In the genomic region with DNA sequence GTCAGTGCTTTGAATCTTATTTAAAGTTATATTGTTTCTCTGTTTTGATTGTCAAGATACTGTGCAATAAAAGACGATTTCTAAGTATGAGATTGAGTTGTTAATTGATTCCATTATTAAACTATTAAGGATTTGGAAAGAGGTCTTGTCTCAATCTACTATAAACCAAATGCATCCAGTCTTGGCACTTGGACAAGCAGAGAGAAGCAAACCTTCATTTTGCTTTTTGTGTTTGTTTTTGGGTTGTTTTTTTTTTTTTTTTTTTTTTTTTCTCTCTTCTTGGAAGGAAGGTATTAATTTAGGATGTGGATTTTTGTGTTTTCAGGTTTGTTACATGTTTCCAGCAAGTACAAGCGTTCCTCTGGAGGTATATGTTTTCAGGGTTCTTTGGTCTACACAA, we compare ENCODE assay signal across 11 cellular contexts. TPM values are rescaled to one million over a fixed set of nuclear protein-coding genes. Genes with fewer than 3 reads are reported as not detected.
A peak's percentile ranks its signal among the peaks of the same experiment; 100 is the strongest.
DNase-seq lines count a peak whose midpoint lies in the region; ATAC-seq and TF ChIP-seq lines count a peak whose summit lies in the region.
"Had no signal": no experiment of that assay in that cellular context is flagged by ENCODE, and none has a peak within 500 bp of the region (broad histone marks: within the 10 kb centered on the region; RNA-seq: fewer than 3 reads in every experiment).

No MANE protein-coding gene starts in this region.

- H3K36me3 Mint-ChIP-seq in Caco-2 (ENCODE audit: insufficient read depth, unreplicated experiment): peaks cover 14% of the 10 kb centered on the region

- H3K9me3 ChIP-seq in Caco-2 (no peaks in the 10 kb centered on the region), Panc1 (ENCODE audit: control insufficient read depth, insufficient read depth, low read depth, low read length) (no peaks in the 10 kb centered on the region)

- POLR2A ChIA-PET in Caco-2 (lab: Charles Lee): no interaction called here
- POLR2A ChIA-PET in Panc1 (lab: Charles Lee): no interaction called here

- intact Hi-C loops in Caco-2 (cut with micrococcal nuclease; ENCODE audit: unreplicated experiment) (no loop called here), Panc1 (cut with micrococcal nuclease; ENCODE audit: unreplicated experiment) (no loop called here)

- peaks cover 5% of the 10 kb centered on the region; the same call in 1 of the 2 replicates for H3K4me1 ChIP-seq in Caco-2
- H3K4me1 ChIP-seq in Panc1 (ENCODE audit: control insufficient read depth, insufficient read depth, low read length): peaks cover 16% of the 10 kb centered on the region; the same call in 1 of the 2 replicates
- peaks cover 21% of the 10 kb centered on the region for H3K4me1 ChIP-seq in rectal smooth muscle tissue (ENCODE audit: control insufficient read depth, insufficient read depth, low read length)

- peak overlapping the region; percentile 91 for H3K4me3 Mint-ChIP-seq in Caco-2 (ENCODE audit: unreplicated experiment)

- in situ Hi-C loops in Panc1 (cut with HindIII; ENCODE audit: low pct_unique_long_range_greater_than_20kb, low sequenced_read_pairs): no loop called here

- no peak for DNase-seq in Caco-2
- DNase-seq in Panc1 (ENCODE audit: low read depth, low spot score): no peak
- no peak for DNase-seq in epithelial cell of proximal tubule (ENCODE audit: low read depth)
- no peak for DNase-seq in middle frontal gyrus (ENCODE audit: extremely low spot score, low spot score)
- DNase-seq in NCI-H2171 (lab: John Stamatoyannopoulos, UW): no peak
- DNase-seq: activated naive CD4-positive, alpha-beta T cell treated with Interleukin-2 at 50 U/mL for 16 hours; SHP77; stimulated activated CD4-positive, alpha-beta T cell treated with anti-CD3 and anti-CD28 coated beads, Interleukin-4, amount 100 ng/mL, for 24 hours had no signal

- H3K27ac ChIP-seq in Panc1 (ENCODE audit: low read length): peak overlapping the region; percentile 12; the same call in 1 of the 2 replicates
- H3K27ac ChIP-seq in rectal smooth muscle tissue (ENCODE audit: low read depth, low read length): no peak overlapping the region

- CTCF ChIA-PET in Caco-2 (lab: Charles Lee): no interaction called here
- CTCF ChIA-PET in Panc1 (lab: Charles Lee): no interaction called here

- no peak overlapping the region for H3K9ac ChIP-seq in rectal smooth muscle tissue (ENCODE audit: low read length)

- no peaks in the 10 kb centered on the region for H3K9me3 Mint-ChIP-seq in Caco-2 (ENCODE audit: unreplicated experiment)

- peaks cover 8% of the 10 kb centered on the region for H3K4me1 Mint-ChIP-seq in Caco-2 (ENCODE audit: low read depth, unreplicated experiment)

- TF ChIP-seq CTCF in Caco-2 (IDR thresholded peaks at IDR 0.05; ENCODE audit: insufficient read depth in 1 of 2, low read depth in 1 of 2, low read length in 1 of 2, severe bottlenecking in 1 of 2, unreplicated experiment in 1 of 2): no peak
- no peak for TF ChIP-seq CTCF in Panc1 (IDR thresholded peaks at IDR 0.05)
- no peak for TF ChIP-seq CTCF in epithelial cell of proximal tubule (conservative IDR thresholded peaks at IDR 0.05; ENCODE audit: low read depth, low read length)

- no peaks in the 10 kb centered on the region for H3K27me3 ChIP-seq in Caco-2 (replicated peaks; ENCODE audit: control insufficient read depth, insufficient read depth, low read length)
- H3K27me3 ChIP-seq in Panc1 (ENCODE audit: control insufficient read depth, insufficient read depth, low read length): no peaks in the 10 kb centered on the region
- H3K27me3 ChIP-seq in rectal smooth muscle tissue (ENCODE audit: control insufficient read depth, insufficient read depth, low read length): no peaks in the 10 kb centered on the region

- ATAC-seq in Panc1: no peak
- no peak for ATAC-seq in GM21360 (IDR thresholded peaks at IDR 0.05; ENCODE audit: unreplicated experiment)
- ATAC-seq in GM19324 (IDR thresholded peaks at IDR 0.05; ENCODE audit: low FRiP score, unreplicated experiment): no peak

- H3K4me3 ChIP-seq in Caco-2 (ENCODE audit: low read depth, low read length): no peak overlapping the region
- peak overlapping the region; percentile 90 to 95 for H3K4me3 ChIP-seq in Panc1 (ENCODE audit: low read depth in 2 of 2, low read length in 2 of 2)
- H3K4me3 ChIP-seq in epithelial cell of proximal tubule (ENCODE audit: low read depth, low read length): peak overlapping the region; percentile 92
- H3K4me3 ChIP-seq in rectal smooth muscle tissue (ENCODE audit: low read length): peak overlapping the region; percentile 89

- peaks cover 13% of the 10 kb centered on the region for H3K27me3 Mint-ChIP-seq in Caco-2 (ENCODE audit: insufficient read depth, unreplicated experiment)

- H3K27ac Mint-ChIP-seq in Caco-2 (ENCODE audit: unreplicated experiment): no peak overlapping the region

- BruUV-seq in Caco-2 (replicated peaks; lab: Mats Ljungman, UMichigan) (no TSS peak), Panc1 (replicated peaks; lab: Mats Ljungman, UMichigan) (no TSS peak)

- no peaks in the 10 kb centered on the region for H3K36me3 ChIP-seq in Caco-2 (ENCODE audit: control insufficient read depth, insufficient read depth, low read length)
- no peaks in the 10 kb centered on the region; the same call in 1 of the 2 replicates for H3K36me3 ChIP-seq in Panc1 (ENCODE audit: control insufficient read depth, insufficient read depth, low read length)
- H3K36me3 ChIP-seq in rectal smooth muscle tissue (ENCODE audit: control insufficient read depth, insufficient read depth, low read length): no peaks in the 10 kb centered on the region

RNA-seq across cellular contexts. Expression of gene PRKCE, which starts 1.6 kb away (rescaled TPM):
- total RNA-seq in Caco-2 (2022): 3.6 and 4.4 TPM in 2 replicates
- total RNA-seq in Panc1 (2021; ENCODE audit: unreplicated experiment): 14.0 TPM
- polyA plus RNA-seq in Panc1 (2012; ENCODE audit: insufficient read length): 8.1 TPM
- total RNA-seq in epithelial cell of proximal tubule: 2.5 and 6.0 TPM in 2 replicates

RNA-seq across cellular contexts. Expression of gene SRBD1, which starts 42.1 kb away (rescaled TPM):
- total RNA-seq in Caco-2 (2022) (15.8 and 16.6 TPM in 2 replicates), Panc1 (2021; ENCODE audit: unreplicated experiment) (9.7 TPM), epithelial cell of proximal tubule (8.1 and 9.3 TPM in 2 replicates)
- polyA plus RNA-seq in Panc1 (2012; ENCODE audit: insufficient read length): 3.2 TPM
